ENCODE assay signal across 12 cellular contexts in the genomic region with DNA sequence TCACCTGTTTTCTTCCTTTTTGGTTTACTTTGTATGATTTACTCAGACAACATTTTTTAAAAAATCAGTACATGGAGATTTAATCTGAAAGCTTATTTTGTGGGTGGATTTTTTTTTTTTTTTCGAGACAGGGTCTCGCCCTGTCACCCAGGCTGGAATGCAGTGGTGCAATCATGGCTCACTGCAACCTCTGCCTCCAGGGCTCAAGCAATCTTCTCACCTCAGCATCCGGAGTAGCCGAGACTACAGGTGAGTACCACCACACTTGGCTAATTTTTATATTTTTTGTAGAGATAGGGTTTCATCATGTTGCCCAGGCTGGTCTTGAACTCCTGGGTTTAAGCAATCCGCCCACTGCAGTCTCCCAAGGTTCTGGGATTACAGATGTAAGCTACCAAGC. TPM values are rescaled to one million over a fixed set of nuclear protein-coding genes. Genes with fewer than 3 reads are reported as not detected.
DNase-seq lines count a peak whose midpoint lies in the region; ATAC-seq and TF ChIP-seq lines count a peak whose summit lies in the region.
"Had no signal": no experiment of that assay in that cellular context is flagged by ENCODE, and none has a peak within 500 bp of the region (broad histone marks: within the 10 kb centered on the region; RNA-seq: fewer than 3 reads in every experiment).

No MANE protein-coding gene starts in this region.

- no peak overlapping the region for H2AK9ac ChIP-seq in IMR-90 (replicated peaks; ENCODE audit: low read depth, low read length, poor library complexity)

- H3K4me1 Mint-ChIP-seq in CD14-positive monocyte: peaks cover 79% of the 10 kb centered on the region
- H3K4me1 Mint-ChIP-seq in nephron progenitor cell: peaks cover 38% of the 10 kb centered on the region

- no peak overlapping the region for H2AFZ ChIP-seq in IMR-90 (replicated peaks; ENCODE audit: low read length, poor library complexity)

- TF ChIP-seq POLR2A in IMR-90 (IDR thresholded peaks at IDR 0.05; ENCODE audit: low read depth, low read length): no peak

- H3K4me3 Mint-ChIP-seq in CD14-positive monocyte: no peak overlapping the region
- peak overlapping the region; percentile 29 for H3K4me3 Mint-ChIP-seq in nephron progenitor cell

- H3K27ac Mint-ChIP-seq in CD14-positive monocyte (peak overlapping the region in 4 of 7 donors; percentile 8 to 99 (median 78)), nephron progenitor cell (no peak overlapping the region)
- H3K27ac Mint-ChIP-seq: H9 had no signal

- H3K14ac ChIP-seq in IMR-90 (replicated peaks; ENCODE audit: low read depth, low read length): no peak overlapping the region; the same call in 1 of the 2 replicates

- H2BK15ac ChIP-seq in IMR-90 (ENCODE audit: low read depth, low read length): no peak overlapping the region

- H3K27me3 ChIP-seq in IMR-90 (ENCODE audit: control insufficient read depth, insufficient read depth, low read length): no peaks in the 10 kb centered on the region
- H3K27me3 ChIP-seq in brain microvascular endothelial cell (replicated peaks): no peaks in the 10 kb centered on the region
- H3K27me3 ChIP-seq: uterus had no signal

- H3K4me1 ChIP-seq in IMR-90 (ENCODE audit: control insufficient read depth, insufficient read depth, low read length) (peaks cover 15% of the 10 kb centered on the region), mucosa of descending colon (ENCODE audit: low read depth) (peaks cover 30% of the 10 kb centered on the region)

- DNase-seq in CD14-positive monocyte (ENCODE audit: low spot score) (no peak), IMR-90 (no peak), brain microvascular endothelial cell (no peak), nephron progenitor cell (no peak), activated gamma-delta T cell treated with Interleukin-2 at 50 U/mL for 16 hours (no peak), mucosa of descending colon (no peak), MV-4-11 (lab: John Stamatoyannopoulos, UW) (no peak)
- no peak for DNase-seq in activated effector memory CD4-positive, alpha-beta T cell treated with Interleukin-2 at 50 U/mL for 16 hours
- DNase-seq: H9, uterus had no signal

- no TSS peak for BruUV-seq in IMR-90 (replicated peaks; lab: Mats Ljungman, UMichigan)

- no peak overlapping the region for H2BK120ac ChIP-seq in IMR-90 (ENCODE audit: low read depth, low read length)

- peaks cover 37% of the 10 kb centered on the region; the same call in 1 of the 2 replicates for H4K20me1 ChIP-seq in IMR-90 (ENCODE audit: insufficient read depth, low read length)

- CTCF ChIA-PET in IMR-90 (lab: Yijun Ruan, JAX): interaction anchor here (1.4 kb wide), 1 partner anchor 35 kb away, joined by 3 read pairs; no protein-coding TSS in a partner anchor

- TF ChIP-seq CTCF in CD14-positive monocyte (IDR thresholded peaks at IDR 0.05) (no peak), IMR-90 (conservative IDR thresholded peaks at IDR 0.05; ENCODE audit: low read depth, low read length) (no peak), brain microvascular endothelial cell (IDR thresholded peaks at IDR 0.05; ENCODE audit: low read depth, low read length, missing control alignments) (no peak), nephron progenitor cell (IDR thresholded peaks at IDR 0.05) (no peak), mucosa of descending colon (IDR thresholded peaks at IDR 0.05) (no peak)

- H2AK5ac ChIP-seq in IMR-90 (ENCODE audit: low read depth, low read length): no peak overlapping the region

- no peak overlapping the region for H2BK20ac ChIP-seq in IMR-90 (ENCODE audit: low read depth, low read length)

- H3K27me3 Mint-ChIP-seq in CD14-positive monocyte (ENCODE audit: low read depth in 3 of 3) (peaks cover 0 to 2% (median 0%) of the 10 kb centered on the region in 3 donors), nephron progenitor cell (ENCODE audit: low read depth, poor library complexity) (peaks cover 21% of the 10 kb centered on the region)

- no peak overlapping the region for H4K91ac ChIP-seq in IMR-90 (ENCODE audit: insufficient read depth, low read depth, low read length)

- H4K8ac ChIP-seq in IMR-90 (ENCODE audit: low read depth in 2 of 2, low read length in 2 of 2): no peak overlapping the region

- H3K9me1 ChIP-seq in IMR-90 (ENCODE audit: insufficient read depth, low read length): peaks cover 16% of the 10 kb centered on the region; the same call in 1 of the 2 replicates

- H3K36me3 Mint-ChIP-seq in CD14-positive monocyte: peaks cover 54 to 56% of the 10 kb centered on the region in 2 donors
- H3K36me3 Mint-ChIP-seq in nephron progenitor cell (ENCODE audit: low read depth): peaks cover 37% of the 10 kb centered on the region

- no peak for TF ChIP-seq RAD21 in IMR-90 (IDR thresholded peaks at IDR 0.05; ENCODE audit: low read length)

- peak overlapping the region; percentile 63 for H2BK5ac ChIP-seq in IMR-90 (ENCODE audit: low read depth, low read length, poor library complexity, severe bottlenecking)

- H3K27ac ChIP-seq in IMR-90 (ENCODE audit: insufficient read depth, low read length) (no peak overlapping the region), brain microvascular endothelial cell (peak overlapping the region; percentile 95)

- H3K4ac ChIP-seq in IMR-90 (ENCODE audit: low read depth, low read length): no peak overlapping the region

- peaks cover 17 to 45% of the 10 kb centered on the region in 2 experiments for H3K79me1 ChIP-seq in IMR-90 (ENCODE audit: low read depth in 1 of 2, low read length in 2 of 2)

- H3K9me3 Mint-ChIP-seq in CD14-positive monocyte: no peaks in the 10 kb centered on the region
- H3K9me3 Mint-ChIP-seq in nephron progenitor cell: no peaks in the 10 kb centered on the region
- H3K9me3 Mint-ChIP-seq: H9 had no signal

- H3K56ac ChIP-seq in IMR-90 (ENCODE audit: extremely low read depth, insufficient read depth, low read length): no peak overlapping the region

- no peak overlapping the region for H3K18ac ChIP-seq in IMR-90 (ENCODE audit: low read depth, low read length)

- H4K5ac ChIP-seq in IMR-90 (ENCODE audit: low read depth, low read length): no peak overlapping the region

- H3K4me2 ChIP-seq in IMR-90 (ENCODE audit: low read depth, low read length): peak overlapping the region; percentile 77; the same call in 1 of the 2 replicates

- dilution Hi-C loops in IMR-90 (cut with HindIII; ENCODE audit: low sequenced_read_pairs, unreplicated experiment): no loop called here

- no CpG with 5 or more reads among the region's 5 CpGs for WGBS in IMR-90 (ENCODE audit: extremely low coverage in 2 of 2, insufficient read length in 1 of 2), 2 experiments

- H3K36me3 ChIP-seq in IMR-90 (ENCODE audit: control insufficient read depth, insufficient read depth, low read length) (peaks cover 29% of the 10 kb centered on the region), brain microvascular endothelial cell (replicated peaks) (peaks cover 45% of the 10 kb centered on the region), mucosa of descending colon (ENCODE audit: low read depth) (no peaks in the 10 kb centered on the region)
- H3K36me3 ChIP-seq: uterus had no signal

- intact Hi-C loops in CD14-positive monocyte (cut with micrococcal nuclease): loop anchor here (10.0 kb wide), 1 partner anchor 68 kb away; no protein-coding TSS in a partner anchor
- intact Hi-C loops in IMR-90 (cut with micrococcal nuclease): loop anchor here (2.0 kb wide), 1 partner anchor 544 kb away; no protein-coding TSS in a partner anchor
- intact Hi-C loops in mucosa of descending colon (cut with DNase I, micrococcal nuclease): no loop called here

- H3K4me3 ChIP-seq in IMR-90 (ENCODE audit: insufficient read depth, low read depth, low read length): no peak overlapping the region
- H3K4me3 ChIP-seq in brain microvascular endothelial cell (ENCODE audit: low read depth, low read length): peak overlapping the region; percentile 82
- no peak overlapping the region for H3K4me3 ChIP-seq in mucosa of descending colon

- H3K9ac ChIP-seq in IMR-90 (ENCODE audit: low read depth, low read length): no peak overlapping the region

- ATAC-seq in IMR-90 (ENCODE audit: low read depth) (no peak), mucosa of descending colon (no peak)

- in situ Hi-C loops in IMR-90 (cut with MboI; ENCODE audit: low sequenced_read_pairs) (no loop called here), brain microvascular endothelial cell (cut with HindIII; ENCODE audit: low pct_ligation_motif_present, low sequenced_read_pairs) (no loop called here)

- POLR2A ChIA-PET in IMR-90 (lab: Charles Lee; ENCODE audit: unreplicated experiment): interaction anchor here (0.6 kb wide), 1 partner anchor 377 kb away, joined by 3 read pairs; no protein-coding TSS in a partner anchor

- H3K9me3 ChIP-seq in IMR-90 (ENCODE audit: control insufficient read depth, insufficient read depth, low read length) (no peaks in the 10 kb centered on the region), mucosa of descending colon (no peaks in the 10 kb centered on the region)
- H3K9me3 ChIP-seq: uterus had no signal

- H3K23ac ChIP-seq in IMR-90 (ENCODE audit: low read depth, low read length): no peak overlapping the region

TF ChIP-seq in IMR-90, 13 proteins besides CTCF, POLR2A, EP300 and RAD21 (continues in another document):
- TF ChIP-seq RFX5 (IDR thresholded peaks at IDR 0.05; ENCODE audit: low read depth, low read length): no peak

RNA-seq across cellular contexts. Expression of a gene that starts 2.5 kb away (rescaled TPM):
- polyA plus RNA-seq in CD14-positive monocyte: 100 to 1,000 TPM; 495 to 581 TPM
- 258 and 330 TPM in 2 replicates for total RNA-seq in IMR-90 (2012; rRNA removed)
- 186 and 189 TPM in 2 replicates for polyA plus RNA-seq in IMR-90 (2012; rRNA removed)
- polyA plus RNA-seq in IMR-90 (2012; cell fraction: cytosol; rRNA removed): 142 and 178 TPM in 2 replicates
- polyA plus RNA-seq in IMR-90 (2012; cell fraction: nucleus; rRNA removed; ENCODE audit: low replicate concordance): 39.1 and 96.8 TPM in 2 replicates
- 10 to 100 TPM; 60.1 to 73.9 (median 62.9) TPM for total RNA-seq in mucosa of descending colon

RNA-seq across cellular contexts. Expression of a gene that starts 11.7 kb away (rescaled TPM):
- polyA plus RNA-seq in CD14-positive monocyte: under 1 TPM in 1 of 2 donors, not detected in 1; 0.26 TPM
- total RNA-seq in IMR-90 (2012; rRNA removed): 1.9 and 2.3 TPM in 2 replicates
- 1.1 and 1.4 TPM in 2 replicates for polyA plus RNA-seq in IMR-90 (2012; rRNA removed)
- 1.0 and 3.0 TPM in 2 replicates for polyA plus RNA-seq in IMR-90 (2012; cell fraction: cytosol; rRNA removed)
- polyA plus RNA-seq in IMR-90 (2012; cell fraction: nucleus; rRNA removed; ENCODE audit: low replicate concordance): 1.2 and 2.8 TPM in 2 replicates
- 10 to 100 TPM in 2 of 3 donors, 1 to 10 TPM in 1; 5.4 to 19.7 (median 18.3) TPM for total RNA-seq in mucosa of descending colon
- total RNA-seq: skeletal muscle tissue had no signal

RNA-seq across cellular contexts. Expression of a gene that starts 25.1 kb away (rescaled TPM):
- under 1 TPM in 1 of 2 donors, not detected in 1; 0.06 TPM for polyA plus RNA-seq in CD14-positive monocyte
- under 0.01 TPM in 1 of 2 replicates, not detected in the other for total RNA-seq in IMR-90 (2012; rRNA removed)
- polyA plus RNA-seq in IMR-90 (2012; rRNA removed): 0.05 and 0.07 TPM in 2 replicates
- polyA plus RNA-seq in IMR-90 (2012; cell fraction: cytosol; rRNA removed): 0.04 TPM in 1 of 2 replicates, not detected in the other
- polyA plus RNA-seq in IMR-90 (2012; cell fraction: nucleus; rRNA removed; ENCODE audit: low replicate concordance): 0.02 TPM in 1 of 2 replicates, not detected in the other
- total RNA-seq in mucosa of descending colon: under 1 TPM; 0.22 to 0.58 (median 0.32) TPM
- total RNA-seq: dermis blood vessel endothelial cell had no signal

Comparison
In these comparisons a context has a peak if more than half of its experiments do, and no peak if none do; other contexts are left out.
1. intact Hi-C loops: an anchor here in CD14-positive monocyte (10.0 kb wide) and IMR-90 (2.0 kb wide); none called in mucosa of descending colon.